8 cellular contexts compared by ENCODE assay signal in genomic region chr10:79066460-79067240, GRCh38. TPM values are rescaled to one million over a fixed set of nuclear protein-coding genes. Genes with fewer than 3 reads are reported as not detected.
A peak's percentile ranks its signal among the peaks of the same experiment; 100 is the strongest.
DNase-seq lines count a peak whose midpoint lies in the region; ATAC-seq and TF ChIP-seq lines count a peak whose summit lies in the region.

No MANE protein-coding gene starts in this region.

- peak overlapping the region; percentile 76 for H3K4me3 ChIP-seq in ACC112 (ENCODE audit: low read depth, low read length)
- peak overlapping the region; percentile 65 to 98 (median 78) for H3K4me3 ChIP-seq in breast epithelium
- H3K4me3 ChIP-seq in left lung: peak overlapping the region; percentile 64 to 87
- peak overlapping the region; percentile 94 for H3K4me3 ChIP-seq in thoracic aorta

- DNase-seq in NCI-H82 treated with DMSO at 0.1 percent for 48 hours (lab: John Stamatoyannopoulos, UW; ENCODE audit: unreplicated experiment): peak; percentile 10
- DNase-seq in breast epithelium (ENCODE audit: low spot score in 2 of 2): no peak
- peak in 1 of 2 donors; percentile 43 for DNase-seq in left lung
- DNase-seq in thoracic aorta (ENCODE audit: low spot score): no peak
- DNase-seq in NCI-H2196 treated with DMSO at 0.1 percent for 48 hours (lab: John Stamatoyannopoulos, UW; ENCODE audit: unreplicated experiment): no peak

- H3K9me3 ChIP-seq in ES-I3 (ENCODE audit: control insufficient read depth, insufficient read depth, low read length) (no peaks in the 10 kb centered on the region), breast epithelium (no peaks in the 10 kb centered on the region), left lung (no peaks in the 10 kb centered on the region), thoracic aorta (no peaks in the 10 kb centered on the region)

- H3K27ac ChIP-seq in ACC112 (ENCODE audit: low read depth, low read length) (peak overlapping the region; percentile 35), breast epithelium (peak overlapping the region; percentile 98 to 99), left lung (peak overlapping the region; percentile 60 to 94), thoracic aorta (peak overlapping the region; percentile 39 to 43)

- peak overlapping the region; percentile 62; the same call in 1 of the 2 replicates for H3K9ac ChIP-seq in ES-I3 (ENCODE audit: low read depth, low read length)

- peak overlapping the region; percentile 42 for H2AFZ ChIP-seq in ACC112 (ENCODE audit: low read length, unreplicated experiment)

- TF ChIP-seq CTCF in breast epithelium (IDR thresholded peaks at IDR 0.05): no peak
- TF ChIP-seq CTCF in left lung (IDR thresholded peaks at IDR 0.05): no peak
- TF ChIP-seq CTCF in thoracic aorta (IDR thresholded peaks at IDR 0.05): no peak

- ATAC-seq in left lung (peak; percentile 3), thoracic aorta (ENCODE audit: insufficient number of reproducible peaks, low FRiP score, low read depth) (no peak), HG02571 (IDR thresholded peaks at IDR 0.05; ENCODE audit: unreplicated experiment) (no peak)

- no peak for TF ChIP-seq POLR2A in breast epithelium (IDR thresholded peaks at IDR 0.05)

- peaks cover 4% of the 10 kb centered on the region for H3K4me1 ChIP-seq in ACC112 (ENCODE audit: control insufficient read depth, insufficient read depth, low read length, unreplicated experiment)
- peaks cover 7% of the 10 kb centered on the region; the same call in 1 of the 2 replicates for H3K4me1 ChIP-seq in ES-I3 (ENCODE audit: insufficient read depth, low read length)
- H3K4me1 ChIP-seq in breast epithelium: peaks cover 0 to 3% of the 10 kb centered on the region in 2 donors
- H3K4me1 ChIP-seq in left lung: peaks cover 0 to 35% of the 10 kb centered on the region in 2 donors
- peaks cover 7 to 12% of the 10 kb centered on the region in 2 donors for H3K4me1 ChIP-seq in thoracic aorta (ENCODE audit: control insufficient read depth in 1 of 2, low read depth in 2 of 2)

- H3K27me3 ChIP-seq in ACC112 (ENCODE audit: insufficient read depth, low read length) (no peaks in the 10 kb centered on the region), breast epithelium (no peaks in the 10 kb centered on the region), left lung (no peaks in the 10 kb centered on the region), thoracic aorta (replicated peaks; ENCODE audit: insufficient read depth) (no peaks in the 10 kb centered on the region)

- intact Hi-C loops in breast epithelium (cut with DNase I; ENCODE audit: low total_unique reads): loop anchor here (1.0 kb wide), 1 partner anchor 86 kb away; no protein-coding TSS in a partner anchor
- intact Hi-C loops in left lung (cut with DNase I): no loop called here

- H3K36me3 ChIP-seq in ACC112 (ENCODE audit: insufficient read depth, low read length) (no peaks in the 10 kb centered on the region), ES-I3 (ENCODE audit: insufficient read depth, low read length) (no peaks in the 10 kb centered on the region), breast epithelium (no peaks in the 10 kb centered on the region), left lung (no peaks in the 10 kb centered on the region), thoracic aorta (no peaks in the 10 kb centered on the region)

- H3K79me2 ChIP-seq in ACC112 (ENCODE audit: control insufficient read depth, insufficient read depth, low read length, unreplicated experiment): peaks cover 21% of the 10 kb centered on the region

RNA-seq across cellular contexts. Expression of gene ZMIZ1, which starts 2.1 kb away (rescaled TPM):
- 10 to 100 TPM; 34.4 to 63.7 (median 39.8) TPM for total RNA-seq in breast epithelium
- total RNA-seq in left lung: 10 to 100 TPM; 63.1 to 80.2 TPM
- total RNA-seq in thoracic aorta: 10 to 100 TPM; 57.8 to 81.6 TPM

Comparison
In these comparisons a context has a peak if more than half of its experiments do, and no peak if none do; other contexts are left out.
1. H3K27ac ChIP-seq: peak in every context shown above with its lines; median percentile 98 in breast epithelium; 77 in left lung; 41 in thoracic aorta; 35 in ACC112.